Comparison of ENCODE assay signal across 17 cellular contexts in genomic region chr4:151198748-151199147, GRCh38.
A peak's percentile ranks its signal among the peaks of the same experiment; 100 is the strongest.
DNase-seq lines count a peak whose midpoint lies in the region; ATAC-seq and TF ChIP-seq lines count a peak whose summit lies in the region.
"Had no signal": no experiment of that assay in that cellular context is flagged by ENCODE, and none has a peak within 500 bp of the region (broad histone marks: within the 10 kb centered on the region; RNA-seq: fewer than 3 reads in every experiment).

No MANE protein-coding gene starts in this region.

- DNase-seq in PC-9 (no peak), fibroblast of gingiva (ENCODE audit: low read depth) (peak; percentile 85), medulla oblongata (ENCODE audit: extremely low spot score) (peak; percentile 68), testis (no peak), WTC11 (ENCODE audit: low spot score) (no peak), GDM1 (lab: John Stamatoyannopoulos, UW) (no peak), NCI-H2029 (lab: John Stamatoyannopoulos, UW) (no peak), SW480 (ENCODE audit: low spot score) (no peak)
- DNase-seq: DMS 273 treated with DMSO at 0.1 percent for 48 hours; NCI-H1930; NCI-H526; stimulated activated CD4-positive, alpha-beta T cell treated with anti-CD3 and anti-CD28 coated beads, Interleukin-15, amount 100 ng/mL, for 24 hours had no signal

- H3K79me2 ChIP-seq in PC-9 (ENCODE audit: low read depth) = peaks cover 21% of the 10 kb centered on the region
- H3K79me2 ChIP-seq: parathyroid adenoma had no signal

- TF ChIP-seq CTCF in PC-9 (conservative IDR thresholded peaks at IDR 0.05) = no peak
- no peak for TF ChIP-seq CTCF in testis (IDR thresholded peaks at IDR 0.05)
- no peak for TF ChIP-seq CTCF in WTC11 (IDR thresholded peaks at IDR 0.05)

- no peaks in the 10 kb centered on the region for H4K20me1 ChIP-seq in PC-9 (ENCODE audit: insufficient read depth)

- H3K4me3 ChIP-seq in PC-9 (no peak overlapping the region), testis (no peak overlapping the region)
- H3K4me3 ChIP-seq: ascending aorta, thoracic aorta had no signal

- H3K36me3 ChIP-seq in PC-9 (ENCODE audit: low read depth) (no peaks in the 10 kb centered on the region), testis (ENCODE audit: low read depth, missing control alignments) (no peaks in the 10 kb centered on the region)
- H3K36me3 ChIP-seq: ascending aorta, thoracic aorta had no signal

- BruUV-seq in PC-9 (replicated peaks; lab: Mats Ljungman, UMichigan) = no TSS peak

- H3K9me3 ChIP-seq in PC-9 (ENCODE audit: insufficient read depth, low read depth) (no peaks in the 10 kb centered on the region), testis (no peaks in the 10 kb centered on the region)
- H3K9me3 ChIP-seq: ascending aorta, thoracic aorta had no signal

- intact Hi-C loops in PC-9 (cut with micrococcal nuclease; ENCODE audit: unreplicated experiment) (no loop called here), testis (cut with DNase I; ENCODE audit: low total_unique reads) (no loop called here)

- H2AFZ ChIP-seq in PC-9 = no peak overlapping the region
- H2AFZ ChIP-seq: parathyroid adenoma had no signal

- H3K4me1 Mint-ChIP-seq in WTC11 = peaks cover 7% of the 10 kb centered on the region
- H3K4me1 Mint-ChIP-seq: B cell had no signal

- CTCF ChIA-PET in PC-9 (lab: Charles Lee) = interaction anchor here (0.5 to 0.6 kb wide), 3 partner anchors 127 to 330 kb away, joined by 3 read pairs; no protein-coding TSS in a partner anchor
- CTCF ChIA-PET in WTC11 (lab: Charles Lee) = no interaction called here

- H3K4me1 ChIP-seq in PC-9 (replicated peaks; ENCODE audit: insufficient read depth) = peaks cover 31% of the 10 kb centered on the region
- H3K4me1 ChIP-seq in testis = peaks cover 31% of the 10 kb centered on the region
- H3K4me1 ChIP-seq: parathyroid adenoma had no signal

- H3K27me3 ChIP-seq in PC-9 (ENCODE audit: insufficient read depth, low read depth) = no peaks in the 10 kb centered on the region
- no peaks in the 10 kb centered on the region for H3K27me3 ChIP-seq in testis
- H3K27me3 ChIP-seq: ascending aorta had no signal

- 20 to 48% methylated on average over 3 of the region's 3 CpGs for WGBS in testis, 2 donors

- no peaks in the 10 kb centered on the region for H3K27me3 Mint-ChIP-seq in WTC11 (ENCODE audit: low read depth)
- H3K27me3 Mint-ChIP-seq: dendritic cell treated with granulocyte-macrophage colony-stimulating factor and Interleukin-4, amounts not matched to agents 40 ng/mL and 50 ng/mL, for 4 days had no signal

- H3K27ac ChIP-seq in PC-9 = 0 out of 2 replicates have a peak overlapping the region, but pooled peaks have one; percentile 12
- H3K27ac ChIP-seq in testis = peak overlapping the region; percentile 3 to 63
- H3K27ac ChIP-seq: parathyroid adenoma, thoracic aorta had no signal

- POLR2A ChIA-PET in PC-9 (lab: Charles Lee; ENCODE audit: unreplicated experiment) (no interaction called here), WTC11 (lab: Charles Lee) (interaction anchor here (0.6 kb wide), 1 partner anchor 42 kb away, joined by 4 read pairs; no protein-coding TSS in a partner anchor)

- ATAC-seq in WTC11 = no peak

- H3K9me2 ChIP-seq in PC-9 (ENCODE audit: insufficient read depth) = no peaks in the 10 kb centered on the region

- no peak overlapping the region for H3K4me3 Mint-ChIP-seq in WTC11
- H3K4me3 Mint-ChIP-seq: B cell; dendritic cell treated with granulocyte-macrophage colony-stimulating factor and Interleukin-4, amounts not matched to agents 40 ng/mL and 50 ng/mL, for 4 days had no signal

- H3K4me2 ChIP-seq in PC-9 = no peak overlapping the region

- no peaks in the 10 kb centered on the region; the same call in 1 of the 2 replicates for H3K36me3 Mint-ChIP-seq in WTC11

- H3F3A ChIP-seq in PC-9 (ENCODE audit: insufficient read depth, low read depth) = peaks cover 15% of the 10 kb centered on the region

- TF ChIP-seq POLR2A in testis (IDR thresholded peaks at IDR 0.05) = no peak

- no peak overlapping the region for H3K27ac Mint-ChIP-seq in WTC11
- H3K27ac Mint-ChIP-seq: B cell; dendritic cell treated with granulocyte-macrophage colony-stimulating factor and Interleukin-4, amounts not matched to agents 40 ng/mL and 50 ng/mL, for 4 days had no signal

- H3K9me3 Mint-ChIP-seq in WTC11 = no peaks in the 10 kb centered on the region
- H3K9me3 Mint-ChIP-seq: dendritic cell treated with granulocyte-macrophage colony-stimulating factor and Interleukin-4, amounts not matched to agents 40 ng/mL and 50 ng/mL, for 4 days had no signal

TF ChIP-seq in WTC11, 78 proteins besides CTCF, POLR2A, EP300 and RAD21:
- no peak for TF ChIP-seq MAX (CRISPR knock-in tag; IDR thresholded peaks at IDR 0.05)
- no peak for TF ChIP-seq FOXP1 (CRISPR knock-in tag; IDR thresholded peaks at IDR 0.05; ENCODE audit: borderline replicate concordance)
- no peak for TF ChIP-seq HMGA2 (CRISPR knock-in tag; IDR thresholded peaks at IDR 0.05)
- no peak for TF ChIP-seq RORB (CRISPR knock-in tag; IDR thresholded peaks at IDR 0.05)

Comparison
In these comparisons a context has a peak if more than half of its experiments do, and no peak if none do; other contexts are left out.
1. DNase-seq: peak in fibroblast of gingiva (single experiment) and medulla oblongata (single experiment); none in PC-9 (0 of 2), testis (single experiment), WTC11 (single experiment), GDM1 (single experiment), NCI-H2029 (single experiment) and SW480 (single experiment).